ENCODE assay signal across 10 cellular contexts in genomic region chr3:188164248-188164687, GRCh38. TPM values are rescaled to one million over a fixed set of nuclear protein-coding genes. Genes with fewer than 3 reads are reported as not detected.
DNase-seq lines count a peak whose midpoint lies in the region; ATAC-seq and TF ChIP-seq lines count a peak whose summit lies in the region.
"Had no signal": no experiment of that assay in that cellular context is flagged by ENCODE, and none has a peak within 500 bp of the region (broad histone marks: within the 10 kb centered on the region; RNA-seq: fewer than 3 reads in every experiment).

No MANE protein-coding gene starts in this region.

- ATAC-seq in IMR-90 (ENCODE audit: low read depth) (no peak), HG02938 (IDR thresholded peaks at IDR 0.05; ENCODE audit: unreplicated experiment) (no peak), GM19328 (IDR thresholded peaks at IDR 0.05; ENCODE audit: unreplicated experiment) (no peak)

- peaks cover 6 to 80% of the 10 kb centered on the region in 2 experiments for H3K79me1 ChIP-seq in IMR-90 (ENCODE audit: low read depth in 1 of 2, low read length in 2 of 2)
- H3K79me1 ChIP-seq in H9 (ENCODE audit: insufficient read depth, low read depth, low read length, poor library complexity, severe bottlenecking), result no peaks in the 10 kb centered on the region

- H3K14ac ChIP-seq in IMR-90 (replicated peaks; ENCODE audit: low read depth, low read length) (0 out of 2 replicates have a peak overlapping the region, but pooled peaks have one; percentile 10), H9 (ENCODE audit: insufficient read depth, low read length) (no peak overlapping the region)

- TF ChIP-seq CTCF in IMR-90 (conservative IDR thresholded peaks at IDR 0.05; ENCODE audit: low read depth, low read length) (no peak), H9 (conservative IDR thresholded peaks at IDR 0.05) (no peak)

- H2AFZ ChIP-seq in IMR-90 (replicated peaks; ENCODE audit: low read length, poor library complexity) (no peak overlapping the region), H9 (ENCODE audit: low read length) (no peak overlapping the region)

- H3K9me1 ChIP-seq in IMR-90 (ENCODE audit: insufficient read depth, low read length), result peaks cover 29% of the 10 kb centered on the region

- in situ Hi-C loops in IMR-90 (cut with MboI; ENCODE audit: low sequenced_read_pairs), result loop anchor here (10.0 kb wide), 1 partner anchor 791 kb away; no protein-coding TSS in a partner anchor

- H3K36me3 ChIP-seq in IMR-90 (ENCODE audit: control insufficient read depth, insufficient read depth, low read length), result peaks cover 7% of the 10 kb centered on the region
- H3K36me3 ChIP-seq: ovary had no signal

- H3K36me3 Mint-ChIP-seq in activated naive CD4-positive, alpha-beta T cell treated with anti-CD3 and anti-CD28 coated beads, Interleukin-2, amount 50 U/mL, for 24 hours, result peaks cover 6% of the 10 kb centered on the region
- no peaks in the 10 kb centered on the region for H3K36me3 Mint-ChIP-seq in H9 (ENCODE audit: insufficient read depth in 1 of 3, low read depth in 3 of 3)

- H3K27me3 Mint-ChIP-seq in activated naive CD4-positive, alpha-beta T cell treated with anti-CD3 and anti-CD28 coated beads, Interleukin-2, amount 50 U/mL, for 24 hours, result no peaks in the 10 kb centered on the region
- no peaks in the 10 kb centered on the region for H3K27me3 Mint-ChIP-seq in H9 (ENCODE audit: low read depth)

- H2BK15ac ChIP-seq in IMR-90 (ENCODE audit: low read depth, low read length), result no peak overlapping the region
- no peak overlapping the region for H2BK15ac ChIP-seq in H9 (ENCODE audit: low read depth, low read length)

- TF ChIP-seq RAD21 in IMR-90 (IDR thresholded peaks at IDR 0.05; ENCODE audit: low read length), result no peak

- H3K79me2 ChIP-seq in H9 (ENCODE audit: insufficient read depth, low read length), result peaks cover 24% of the 10 kb centered on the region; the same call in 1 of the 2 replicates

- no peak overlapping the region for H3K27ac ChIP-seq in IMR-90 (ENCODE audit: insufficient read depth, low read length)
- no peak overlapping the region for H3K27ac ChIP-seq in H9 (ENCODE audit: insufficient read length, low read depth, low read length)
- H3K27ac ChIP-seq: ovary had no signal

- H3K4me1 ChIP-seq in IMR-90 (ENCODE audit: control insufficient read depth, insufficient read depth, low read length) (peaks cover 8% of the 10 kb centered on the region), H9 (ENCODE audit: insufficient read depth, low read length) (peaks cover 2% of the 10 kb centered on the region; the same call in 1 of the 2 replicates)

- 90% methylated on average over 1 of the region's 2 CpGs; no CpG with 5 or more reads in 1 of the 2 experiments for WGBS in IMR-90 (ENCODE audit: extremely low coverage in 2 of 2, insufficient read length in 1 of 2), 2 experiments
- WGBS in H9 (ENCODE audit: extremely low coverage, insufficient read length, low lambda C conversion rate), result no CpG with 5 or more reads among the region's 2 CpGs

- H3K23ac ChIP-seq in IMR-90 (ENCODE audit: low read depth, low read length) (peak overlapping the region; percentile 4; the same call in 1 of the 2 replicates), H9 (ENCODE audit: insufficient read length, low read depth, low read length) (no peak overlapping the region)

- CTCF ChIA-PET in IMR-90 (lab: Yijun Ruan, JAX), result no interaction called here

- no peaks in the 10 kb centered on the region for H3K9me3 Mint-ChIP-seq in activated naive CD4-positive, alpha-beta T cell treated with anti-CD3 and anti-CD28 coated beads, Interleukin-2, amount 50 U/mL, for 24 hours
- no peaks in the 10 kb centered on the region for H3K9me3 Mint-ChIP-seq in H9

- H2AK5ac ChIP-seq in IMR-90 (ENCODE audit: low read depth, low read length) (no peak overlapping the region), H9 (ENCODE audit: insufficient read length, low read length) (no peak overlapping the region)

- H2BK120ac ChIP-seq in IMR-90 (ENCODE audit: low read depth, low read length) (no peak overlapping the region), H9 (ENCODE audit: low read depth, low read length, poor library complexity, severe bottlenecking) (no peak overlapping the region)

- H4K5ac ChIP-seq in IMR-90 (ENCODE audit: low read depth, low read length) (no peak overlapping the region), H9 (ENCODE audit: insufficient read length, low read depth, low read length) (no peak overlapping the region)

- TF ChIP-seq POLR2A in IMR-90 (IDR thresholded peaks at IDR 0.05; ENCODE audit: low read depth, low read length), result no peak

- H4K91ac ChIP-seq in IMR-90 (ENCODE audit: insufficient read depth, low read depth, low read length), result no peak overlapping the region
- H4K91ac ChIP-seq in H9 (ENCODE audit: insufficient read length, low read depth, low read length), result no peak overlapping the region

- H2BK20ac ChIP-seq in IMR-90 (ENCODE audit: low read depth, low read length), result no peak overlapping the region
- no peak overlapping the region for H2BK20ac ChIP-seq in H9 (ENCODE audit: low read depth, low read length, poor library complexity, severe bottlenecking)

- no TSS peak for BruUV-seq in IMR-90 (replicated peaks; lab: Mats Ljungman, UMichigan)

- peaks cover 90% of the 10 kb centered on the region for H4K20me1 ChIP-seq in IMR-90 (ENCODE audit: insufficient read depth, low read length)
- no peaks in the 10 kb centered on the region for H4K20me1 ChIP-seq in H9 (ENCODE audit: control insufficient read depth, insufficient read depth, insufficient read length)

- H3K23me2 ChIP-seq in H9 (ENCODE audit: insufficient read length, low read depth, low read length, poor library complexity, severe bottlenecking), result no peaks in the 10 kb centered on the region

- H3K4me3 ChIP-seq in IMR-90 (ENCODE audit: insufficient read depth, low read depth, low read length), result no peak overlapping the region
- H3K4me3 ChIP-seq: ovary had no signal

- intact Hi-C loops in IMR-90 (cut with micrococcal nuclease), result no loop called here

- H3K27ac Mint-ChIP-seq in activated naive CD4-positive, alpha-beta T cell treated with anti-CD3 and anti-CD28 coated beads, Interleukin-2, amount 50 U/mL, for 24 hours, result peak overlapping the region; percentile 75
- H3K27ac Mint-ChIP-seq in H9, result peak overlapping the region in 1 of 3 experiments; percentile 59; a peak in 1 of 7 replicates

- H2AK9ac ChIP-seq in IMR-90 (replicated peaks; ENCODE audit: low read depth, low read length, poor library complexity), result no peak overlapping the region

- no peak overlapping the region for H3K18ac ChIP-seq in IMR-90 (ENCODE audit: low read depth, low read length)
- no peak overlapping the region for H3K18ac ChIP-seq in H9 (ENCODE audit: insufficient read length, low read depth, low read length)

- H2BK12ac ChIP-seq in H9 (ENCODE audit: insufficient read length, low read depth, low read length), result no peak overlapping the region

- no peak overlapping the region for H3K56ac ChIP-seq in IMR-90 (ENCODE audit: extremely low read depth, insufficient read depth, low read length)
- no peak overlapping the region for H3K56ac ChIP-seq in H9 (ENCODE audit: insufficient read length, low read depth, low read length)

- no peak overlapping the region for H3T11ph ChIP-seq in H9 (ENCODE audit: low read length)

- H3K4ac ChIP-seq in IMR-90 (ENCODE audit: low read depth, low read length) (no peak overlapping the region), H9 (ENCODE audit: low read depth, low read length) (no peak overlapping the region)

- H3K9ac ChIP-seq in IMR-90 (ENCODE audit: low read depth, low read length), result no peak overlapping the region
- no peak overlapping the region for H3K9ac ChIP-seq in H9 (ENCODE audit: extremely low read depth, insufficient read length, low read length)

- H2BK5ac ChIP-seq in IMR-90 (ENCODE audit: low read depth, low read length, poor library complexity, severe bottlenecking), result no peak overlapping the region
- H2BK5ac ChIP-seq in H9 (ENCODE audit: insufficient read length, low read length), result no peak overlapping the region

- dilution Hi-C loops in IMR-90 (cut with HindIII; ENCODE audit: low sequenced_read_pairs, unreplicated experiment), result no loop called here

- peak overlapping the region; percentile 40 for H3K4me3 Mint-ChIP-seq in activated naive CD4-positive, alpha-beta T cell treated with anti-CD3 and anti-CD28 coated beads, Interleukin-2, amount 50 U/mL, for 24 hours
- no peak overlapping the region for H3K4me3 Mint-ChIP-seq in H9

- H4K8ac ChIP-seq in IMR-90 (ENCODE audit: low read depth in 2 of 2, low read length in 2 of 2) (no peak overlapping the region), H9 (replicated peaks; ENCODE audit: insufficient read length, low read depth, low read length) (no peak overlapping the region)

- H3K9me3 ChIP-seq in IMR-90 (ENCODE audit: control insufficient read depth, insufficient read depth, low read length) (no peaks in the 10 kb centered on the region), H9 (ENCODE audit: control insufficient read depth, low read depth, low read length) (no peaks in the 10 kb centered on the region)
- H3K9me3 ChIP-seq: ovary had no signal

- H3K4me2 ChIP-seq in IMR-90 (ENCODE audit: low read depth, low read length) (no peak overlapping the region), H9 (ENCODE audit: insufficient read depth, insufficient read length, low read length) (no peak overlapping the region)

- H3K27me3 ChIP-seq in IMR-90 (ENCODE audit: control insufficient read depth, insufficient read depth, low read length) (no peaks in the 10 kb centered on the region), H9 (ENCODE audit: insufficient read depth, low read length) (no peaks in the 10 kb centered on the region)
- H3K27me3 ChIP-seq: ovary had no signal

- peaks cover 51% of the 10 kb centered on the region for H3K4me1 Mint-ChIP-seq in activated naive CD4-positive, alpha-beta T cell treated with anti-CD3 and anti-CD28 coated beads, Interleukin-2, amount 50 U/mL, for 24 hours
- H3K4me1 Mint-ChIP-seq in H9, result peaks cover 18 to 26% of the 10 kb centered on the region in 2 experiments

- POLR2A ChIA-PET in IMR-90 (lab: Charles Lee; ENCODE audit: unreplicated experiment), result no interaction called here

- DNase-seq in A172 (ENCODE audit: low spot score) (peak; percentile 14), IMR-90 (no peak), lung microvascular endothelial cell (ENCODE audit: low read depth in 2 of 2) (peak; percentile 14 to 70), H9 (no peak), NCI-H1092 treated with DMSO at 0.1 percent for 48 hours (lab: John Stamatoyannopoulos, UW) (no peak)
- DNase-seq: stimulated activated naive CD4-positive, alpha-beta T cell treated with Interleukin-2 at 50 U/mL for 16 hours had no signal

TF ChIP-seq in IMR-90, 13 proteins besides CTCF, POLR2A, EP300 and RAD21 (continues in another document):
- TF ChIP-seq CHD1 (IDR thresholded peaks at IDR 0.05; ENCODE audit: low read depth, low read length) (no peak), RCOR1 (IDR thresholded peaks at IDR 0.05; ENCODE audit: insufficient replicate concordance, low read length) (no peak), MAFK (IDR thresholded peaks at IDR 0.05; ENCODE audit: low read depth, low read length) (no peak)

RNA-seq across cellular contexts. Expression of gene LPP, which starts 10.3 kb away (rescaled TPM):
- 16.4 and 31.2 TPM in 2 replicates for total RNA-seq in A172 (2014; rRNA removed; shearing (Covaris generic))
- total RNA-seq in IMR-90 (2012; rRNA removed) (111 and 130 TPM in 2 replicates), lung microvascular endothelial cell (23.0 and 24.0 TPM in 2 replicates), H9 (2021) (56.3 and 64.6 TPM in 2 replicates)
- 16.0 and 17.6 TPM in 2 replicates for polyA plus RNA-seq in IMR-90 (2012; rRNA removed)
- 7.4 and 10.6 TPM in 2 replicates for polyA plus RNA-seq in IMR-90 (2012; cell fraction: cytosol; rRNA removed)
- polyA plus RNA-seq in IMR-90 (2012; cell fraction: nucleus; rRNA removed; ENCODE audit: low replicate concordance), result 35.2 and 36.9 TPM in 2 replicates

Comparison
In these comparisons a context has a peak if more than half of its experiments do, and no peak if none do; other contexts are left out.
1. DNase-seq: peak in A172 (single experiment) and lung microvascular endothelial cell (2 of 2); none in IMR-90 (single experiment), H9 (single experiment) and NCI-H1092 treated with DMSO at 0.1 percent for 48 hours (single experiment).